In the genomic region with DNA sequence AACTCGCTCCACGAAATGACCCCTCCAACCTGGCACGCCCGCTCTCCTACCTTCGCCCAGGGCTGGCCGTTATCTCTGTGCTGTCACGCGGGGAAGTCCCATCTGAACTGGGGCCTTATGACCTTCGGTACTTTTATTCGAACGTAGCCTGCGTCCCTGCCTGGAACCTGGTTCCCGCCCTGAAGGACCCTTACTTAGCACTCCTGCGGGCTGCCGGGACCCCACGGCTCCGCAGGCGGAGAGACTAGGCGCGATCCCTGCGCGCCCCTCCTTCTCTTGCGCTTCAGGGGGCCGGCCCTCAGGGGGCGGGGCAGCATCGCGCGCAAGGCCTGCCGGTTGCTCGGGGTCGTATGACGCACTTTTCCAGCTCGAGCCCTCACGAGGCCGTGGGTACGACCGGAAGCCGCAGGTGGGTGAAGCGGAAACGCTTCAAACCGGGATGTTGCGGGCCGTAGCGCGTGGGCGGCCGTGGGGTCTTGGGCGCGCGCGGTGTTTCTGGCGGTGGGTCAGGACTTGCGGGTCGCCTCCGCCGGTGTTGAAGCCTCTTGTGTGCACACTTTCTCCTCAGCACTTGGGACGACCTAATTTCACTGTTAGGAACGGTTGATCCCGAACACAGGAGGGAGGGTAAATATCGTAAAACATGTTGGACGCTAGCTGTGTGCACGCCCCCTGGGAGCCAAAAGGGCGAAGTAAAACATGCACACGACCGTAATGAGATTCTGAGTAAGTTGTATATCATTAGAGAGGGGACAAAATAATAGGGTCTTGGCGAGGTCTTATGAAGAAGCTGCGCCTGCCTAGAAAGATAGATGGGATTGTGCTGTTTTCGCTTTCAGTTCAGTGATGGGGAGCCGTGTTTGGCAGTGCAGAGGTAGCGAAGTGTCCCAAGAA, we compare ENCODE assay signal across 1 cellular context.
TF ChIP-seq lines count a peak whose summit lies in the region.

A gene (plus strand): TSS at position 325 of the 894 bp plus-strand sequence. CDS start 6,991 bp downstream, outside the sequence.
A gene with protein sequence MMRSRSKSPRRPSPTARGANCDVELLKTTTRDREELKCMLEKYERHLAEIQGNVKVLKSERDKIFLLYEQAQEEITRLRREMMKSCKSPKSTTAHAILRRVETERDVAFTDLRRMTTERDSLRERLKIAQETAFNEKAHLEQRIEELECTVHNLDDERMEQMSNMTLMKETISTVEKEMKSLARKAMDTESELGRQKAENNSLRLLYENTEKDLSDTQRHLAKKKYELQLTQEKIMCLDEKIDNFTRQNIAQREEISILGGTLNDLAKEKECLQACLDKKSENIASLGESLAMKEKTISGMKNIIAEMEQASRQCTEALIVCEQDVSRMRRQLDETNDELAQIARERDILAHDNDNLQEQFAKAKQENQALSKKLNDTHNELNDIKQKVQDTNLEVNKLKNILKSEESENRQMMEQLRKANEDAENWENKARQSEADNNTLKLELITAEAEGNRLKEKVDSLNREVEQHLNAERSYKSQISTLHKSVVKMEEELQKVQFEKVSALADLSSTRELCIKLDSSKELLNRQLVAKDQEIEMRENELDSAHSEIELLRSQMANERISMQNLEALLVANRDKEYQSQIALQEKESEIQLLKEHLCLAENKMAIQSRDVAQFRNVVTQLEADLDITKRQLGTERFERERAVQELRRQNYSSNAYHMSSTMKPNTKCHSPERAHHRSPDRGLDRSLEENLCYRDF (minus strand): TSS at position 300 of the 894 bp plus-strand sequence. CDS start 45,503 bp downstream, outside the sequence.

TF ChIP-seq in HepG2, 621 proteins besides CTCF, POLR2A, EP300 and RAD21 (continued from another document and continues in another):
- TF ChIP-seq, protein P1, sequence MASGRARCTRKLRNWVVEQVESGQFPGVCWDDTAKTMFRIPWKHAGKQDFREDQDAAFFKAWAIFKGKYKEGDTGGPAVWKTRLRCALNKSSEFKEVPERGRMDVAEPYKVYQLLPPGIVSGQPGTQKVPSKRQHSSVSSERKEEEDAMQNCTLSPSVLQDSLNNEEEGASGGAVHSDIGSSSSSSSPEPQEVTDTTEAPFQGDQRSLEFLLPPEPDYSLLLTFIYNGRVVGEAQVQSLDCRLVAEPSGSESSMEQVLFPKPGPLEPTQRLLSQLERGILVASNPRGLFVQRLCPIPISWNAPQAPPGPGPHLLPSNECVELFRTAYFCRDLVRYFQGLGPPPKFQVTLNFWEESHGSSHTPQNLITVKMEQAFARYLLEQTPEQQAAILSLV (CRISPR knock-in tag; IDR thresholded peaks at IDR 0.05; ENCODE audit: borderline replicate concordance), result peak; percentile 97
- TF ChIP-seq AKAP8 (CRISPR knock-in tag; IDR thresholded peaks at IDR 0.05) (peak; percentile 95; the same call in 1 of the 2 replicates), BHLHE40 (IDR thresholded peaks at IDR 0.05; ENCODE audit: low read length) (peak; percentile 63; the same call in 1 of the 2 replicates), EEA1 (CRISPR knock-in tag; IDR thresholded peaks at IDR 0.05; ENCODE audit: borderline replicate concordance) (peak; percentile 87; the same call in 1 of the 2 replicates), EED (CRISPR knock-in tag; IDR thresholded peaks at IDR 0.05) (peak; percentile 99), ZNF143 (CRISPR knock-in tag; IDR thresholded peaks at IDR 0.05) (peak; percentile 95), SKI (IDR thresholded peaks at IDR 0.05; ENCODE audit: partially characterized antibody) (peak; percentile 46), YY1 (IDR thresholded peaks at IDR 0.05; ENCODE audit: insufficient read depth, insufficient replicate concordance, low read depth, low read length) (peak; percentile 39), SIX4 (CRISPR knock-in tag; IDR thresholded peaks at IDR 0.05) (peak; percentile 82), STAT5B (CRISPR knock-in tag; IDR thresholded peaks at IDR 0.05) (no peak), ZNF431 (CRISPR knock-in tag; IDR thresholded peaks at IDR 0.05; ENCODE audit: borderline replicate concordance, low read depth) (peak; percentile 94; the same call in 1 of the 2 replicates), JUND (CRISPR knock-in tag; IDR thresholded peaks at IDR 0.05) (peak; percentile 81), SMYD3 (CRISPR knock-in tag; IDR thresholded peaks at IDR 0.05) (peak; percentile 99), FLYWCH1 (CRISPR knock-in tag; IDR thresholded peaks at IDR 0.05) (no peak; the same call in 1 of the 2 replicates), MED1 (CRISPR knock-in tag; IDR thresholded peaks at IDR 0.05) (peak; percentile 91), NCOR1 (IDR thresholded peaks at IDR 0.05; ENCODE audit: borderline replicate concordance, low read length) (no peak; the same call in 1 of the 2 replicates), DR1 (CRISPR knock-in tag; IDR thresholded peaks at IDR 0.05) (peak; percentile 95), ZNF430 (CRISPR knock-in tag; IDR thresholded peaks at IDR 0.05) (peak; percentile 97; the same call in 1 of the 2 replicates), NCOA2 (CRISPR knock-in tag; IDR thresholded peaks at IDR 0.05) (peak; percentile 78), DPF2 (CRISPR knock-in tag; IDR thresholded peaks at IDR 0.05; ENCODE audit: borderline replicate concordance, low read depth) (no peak; the same call in 1 of the 2 replicates), NCOA5 (CRISPR knock-in tag; IDR thresholded peaks at IDR 0.05) (no peak)
- TF ChIP-seq, protein P2, sequence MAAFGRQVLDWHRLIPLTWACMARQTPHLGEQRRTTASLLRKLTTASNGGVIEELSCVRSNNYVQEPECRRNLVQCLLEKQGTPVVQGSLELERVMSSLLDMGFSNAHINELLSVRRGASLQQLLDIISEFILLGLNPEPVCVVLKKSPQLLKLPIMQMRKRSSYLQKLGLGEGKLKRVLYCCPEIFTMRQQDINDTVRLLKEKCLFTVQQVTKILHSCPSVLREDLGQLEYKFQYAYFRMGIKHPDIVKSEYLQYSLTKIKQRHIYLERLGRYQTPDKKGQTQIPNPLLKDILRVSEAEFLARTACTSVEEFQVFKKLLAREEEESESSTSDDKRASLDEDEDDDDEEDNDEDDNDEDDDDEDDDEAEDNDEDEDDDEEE (CRISPR knock-in tag; IDR thresholded peaks at IDR 0.05), result peak; percentile 97
- TF ChIP-seq, protein P3, sequence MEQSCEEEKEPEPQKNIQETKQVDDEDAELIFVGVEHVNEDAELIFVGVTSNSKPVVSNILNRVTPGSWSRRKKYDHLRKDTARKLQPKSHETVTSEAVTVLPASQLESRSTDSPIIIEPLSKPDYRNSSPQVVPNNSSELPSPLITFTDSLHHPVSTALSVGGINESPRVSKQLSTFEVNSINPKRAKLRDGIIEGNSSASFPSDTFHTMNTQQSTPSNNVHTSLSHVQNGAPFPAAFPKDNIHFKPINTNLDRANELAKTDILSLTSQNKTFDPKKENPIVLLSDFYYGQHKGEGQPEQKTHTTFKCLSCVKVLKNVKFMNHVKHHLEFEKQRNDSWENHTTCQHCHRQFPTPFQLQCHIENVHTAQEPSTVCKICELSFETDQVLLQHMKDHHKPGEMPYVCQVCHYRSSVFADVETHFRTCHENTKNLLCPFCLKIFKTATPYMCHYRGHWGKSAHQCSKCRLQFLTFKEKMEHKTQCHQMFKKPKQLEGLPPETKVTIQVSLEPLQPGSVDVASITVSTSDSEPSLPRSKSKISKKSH (CRISPR knock-in tag; IDR thresholded peaks at IDR 0.05; ENCODE audit: borderline replicate concordance), result peak; percentile 99
- TF ChIP-seq, protein P4, sequence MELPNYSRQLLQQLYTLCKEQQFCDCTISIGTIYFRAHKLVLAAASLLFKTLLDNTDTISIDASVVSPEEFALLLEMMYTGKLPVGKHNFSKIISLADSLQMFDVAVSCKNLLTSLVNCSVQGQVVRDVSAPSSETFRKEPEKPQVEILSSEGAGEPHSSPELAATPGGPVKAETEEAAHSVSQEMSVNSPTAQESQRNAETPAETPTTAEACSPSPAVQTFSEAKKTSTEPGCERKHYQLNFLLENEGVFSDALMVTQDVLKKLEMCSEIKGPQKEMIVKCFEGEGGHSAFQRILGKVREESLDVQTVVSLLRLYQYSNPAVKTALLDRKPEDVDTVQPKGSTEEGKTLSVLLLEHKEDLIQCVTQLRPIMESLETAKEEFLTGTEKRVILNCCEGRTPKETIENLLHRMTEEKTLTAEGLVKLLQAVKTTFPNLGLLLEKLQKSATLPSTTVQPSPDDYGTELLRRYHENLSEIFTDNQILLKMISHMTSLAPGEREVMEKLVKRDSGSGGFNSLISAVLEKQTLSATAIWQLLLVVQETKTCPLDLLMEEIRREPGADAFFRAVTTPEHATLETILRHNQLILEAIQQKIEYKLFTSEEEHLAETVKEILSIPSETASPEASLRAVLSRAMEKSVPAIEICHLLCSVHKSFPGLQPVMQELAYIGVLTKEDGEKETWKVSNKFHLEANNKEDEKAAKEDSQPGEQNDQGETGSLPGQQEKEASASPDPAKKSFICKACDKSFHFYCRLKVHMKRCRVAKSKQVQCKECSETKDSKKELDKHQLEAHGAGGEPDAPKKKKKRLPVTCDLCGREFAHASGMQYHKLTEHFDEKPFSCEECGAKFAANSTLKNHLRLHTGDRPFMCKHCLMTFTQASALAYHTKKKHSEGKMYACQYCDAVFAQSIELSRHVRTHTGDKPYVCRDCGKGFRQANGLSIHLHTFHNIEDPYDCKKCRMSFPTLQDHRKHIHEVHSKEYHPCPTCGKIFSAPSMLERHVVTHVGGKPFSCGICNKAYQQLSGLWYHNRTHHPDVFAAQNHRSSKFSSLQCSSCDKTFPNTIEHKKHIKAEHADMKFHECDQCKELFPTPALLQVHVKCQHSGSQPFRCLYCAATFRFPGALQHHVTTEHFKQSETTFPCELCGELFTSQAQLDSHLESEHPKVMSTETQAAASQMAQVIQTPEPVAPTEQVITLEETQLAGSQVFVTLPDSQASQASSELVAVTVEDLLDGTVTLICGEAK (IDR thresholded peaks at IDR 0.05), result peak; percentile 59
- TF ChIP-seq, protein P4 (CRISPR knock-in tag; IDR thresholded peaks at IDR 0.05), result peak; percentile 97
- TF ChIP-seq, protein P5, sequence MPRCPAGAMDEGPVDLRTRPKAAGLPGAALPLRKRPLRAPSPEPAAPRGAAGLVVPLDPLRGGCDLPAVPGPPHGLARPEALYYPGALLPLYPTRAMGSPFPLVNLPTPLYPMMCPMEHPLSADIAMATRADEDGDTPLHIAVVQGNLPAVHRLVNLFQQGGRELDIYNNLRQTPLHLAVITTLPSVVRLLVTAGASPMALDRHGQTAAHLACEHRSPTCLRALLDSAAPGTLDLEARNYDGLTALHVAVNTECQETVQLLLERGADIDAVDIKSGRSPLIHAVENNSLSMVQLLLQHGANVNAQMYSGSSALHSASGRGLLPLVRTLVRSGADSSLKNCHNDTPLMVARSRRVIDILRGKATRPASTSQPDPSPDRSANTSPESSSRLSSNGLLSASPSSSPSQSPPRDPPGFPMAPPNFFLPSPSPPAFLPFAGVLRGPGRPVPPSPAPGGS (CRISPR knock-in tag; IDR thresholded peaks at IDR 0.05), result peak; percentile 100
- TF ChIP-seq, protein P6, sequence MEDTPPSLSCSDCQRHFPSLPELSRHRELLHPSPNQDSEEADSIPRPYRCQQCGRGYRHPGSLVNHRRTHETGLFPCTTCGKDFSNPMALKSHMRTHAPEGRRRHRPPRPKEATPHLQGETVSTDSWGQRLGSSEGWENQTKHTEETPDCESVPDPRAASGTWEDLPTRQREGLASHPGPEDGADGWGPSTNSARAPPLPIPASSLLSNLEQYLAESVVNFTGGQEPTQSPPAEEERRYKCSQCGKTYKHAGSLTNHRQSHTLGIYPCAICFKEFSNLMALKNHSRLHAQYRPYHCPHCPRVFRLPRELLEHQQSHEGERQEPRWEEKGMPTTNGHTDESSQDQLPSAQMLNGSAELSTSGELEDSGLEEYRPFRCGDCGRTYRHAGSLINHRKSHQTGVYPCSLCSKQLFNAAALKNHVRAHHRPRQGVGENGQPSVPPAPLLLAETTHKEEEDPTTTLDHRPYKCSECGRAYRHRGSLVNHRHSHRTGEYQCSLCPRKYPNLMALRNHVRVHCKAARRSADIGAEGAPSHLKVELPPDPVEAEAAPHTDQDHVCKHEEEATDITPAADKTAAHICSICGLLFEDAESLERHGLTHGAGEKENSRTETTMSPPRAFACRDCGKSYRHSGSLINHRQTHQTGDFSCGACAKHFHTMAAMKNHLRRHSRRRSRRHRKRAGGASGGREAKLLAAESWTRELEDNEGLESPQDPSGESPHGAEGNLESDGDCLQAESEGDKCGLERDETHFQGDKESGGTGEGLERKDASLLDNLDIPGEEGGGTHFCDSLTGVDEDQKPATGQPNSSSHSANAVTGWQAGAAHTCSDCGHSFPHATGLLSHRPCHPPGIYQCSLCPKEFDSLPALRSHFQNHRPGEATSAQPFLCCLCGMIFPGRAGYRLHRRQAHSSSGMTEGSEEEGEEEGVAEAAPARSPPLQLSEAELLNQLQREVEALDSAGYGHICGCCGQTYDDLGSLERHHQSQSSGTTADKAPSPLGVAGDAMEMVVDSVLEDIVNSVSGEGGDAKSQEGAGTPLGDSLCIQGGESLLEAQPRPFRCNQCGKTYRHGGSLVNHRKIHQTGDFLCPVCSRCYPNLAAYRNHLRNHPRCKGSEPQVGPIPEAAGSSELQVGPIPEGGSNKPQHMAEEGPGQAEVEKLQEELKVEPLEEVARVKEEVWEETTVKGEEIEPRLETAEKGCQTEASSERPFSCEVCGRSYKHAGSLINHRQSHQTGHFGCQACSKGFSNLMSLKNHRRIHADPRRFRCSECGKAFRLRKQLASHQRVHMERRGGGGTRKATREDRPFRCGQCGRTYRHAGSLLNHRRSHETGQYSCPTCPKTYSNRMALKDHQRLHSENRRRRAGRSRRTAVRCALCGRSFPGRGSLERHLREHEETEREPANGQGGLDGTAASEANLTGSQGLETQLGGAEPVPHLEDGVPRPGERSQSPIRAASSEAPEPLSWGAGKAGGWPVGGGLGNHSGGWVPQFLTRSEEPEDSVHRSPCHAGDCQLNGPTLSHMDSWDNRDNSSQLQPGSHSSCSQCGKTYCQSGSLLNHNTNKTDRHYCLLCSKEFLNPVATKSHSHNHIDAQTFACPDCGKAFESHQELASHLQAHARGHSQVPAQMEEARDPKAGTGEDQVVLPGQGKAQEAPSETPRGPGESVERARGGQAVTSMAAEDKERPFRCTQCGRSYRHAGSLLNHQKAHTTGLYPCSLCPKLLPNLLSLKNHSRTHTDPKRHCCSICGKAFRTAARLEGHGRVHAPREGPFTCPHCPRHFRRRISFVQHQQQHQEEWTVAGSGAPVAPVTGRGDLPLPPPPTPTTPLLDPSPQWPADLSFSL (CRISPR knock-in tag; IDR thresholded peaks at IDR 0.05), result peak; percentile 66
